ENCODE assay signal across 10 cellular contexts in the genomic region with DNA sequence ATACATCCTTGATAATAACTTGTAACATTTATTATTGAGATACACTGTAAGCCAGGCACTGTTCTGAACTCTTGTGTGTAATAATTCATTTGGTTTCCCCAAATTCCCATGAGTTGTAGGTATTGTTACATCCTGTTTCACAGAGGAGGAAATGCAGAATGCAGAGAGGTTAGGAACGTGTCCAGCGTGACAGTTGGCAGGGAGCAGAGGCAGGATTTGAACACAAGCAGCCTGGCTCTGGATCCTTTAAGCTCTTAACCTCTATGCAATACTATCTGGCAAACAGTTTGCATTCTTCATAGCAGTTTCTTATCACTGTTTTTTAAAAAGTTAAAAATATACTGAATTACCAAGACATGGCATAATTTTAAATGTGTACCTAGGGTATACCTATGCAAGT. TPM values are rescaled to one million over a fixed set of nuclear protein-coding genes. Genes with fewer than 3 reads are reported as not detected.
DNase-seq lines count a peak whose midpoint lies in the region; ATAC-seq and TF ChIP-seq lines count a peak whose summit lies in the region.
"Had no signal": no experiment of that assay in that cellular context is flagged by ENCODE, and none has a peak within 500 bp of the region (broad histone marks: within the 10 kb centered on the region; RNA-seq: fewer than 3 reads in every experiment).

No MANE protein-coding gene starts in this region.

- peak overlapping the region; percentile 79 for H3K27ac ChIP-seq in A673 (ENCODE audit: low read depth, low read length, poor library complexity, severe bottlenecking)

- H3K27me3 ChIP-seq in A673 (replicated peaks; ENCODE audit: insufficient read depth, low read depth, low read length, poor library complexity) (no peaks in the 10 kb centered on the region), MG63 (no peaks in the 10 kb centered on the region)

- H3K4me3 ChIP-seq in A673 (ENCODE audit: low read depth, low read length, poor library complexity, severe bottlenecking) (peak overlapping the region; percentile 17), MG63 (no peak overlapping the region)

- DNase-seq in A673 (ENCODE audit: low spot score) (peak; percentile 65), MG63 (peak; percentile 89), mesothelial cell of epicardium (ENCODE audit: low spot score in 2 of 2, unreplicated experiment in 2 of 2) (no peak), RPMI8226 (no peak), sciatic nerve (ENCODE audit: low spot score) (no peak)
- DNase-seq in effector memory CD8-positive, alpha-beta T cell, result no peak
- DNase-seq: anterior cingulate cortex had no signal

- H3K9me3 ChIP-seq in A673 (ENCODE audit: low read depth, low read length, poor library complexity, severe bottlenecking), result no peaks in the 10 kb centered on the region
- H3K9me3 ChIP-seq in MG63, result 0 out of 2 replicates have a peak, but pooled peaks cover 3% of the 10 kb centered on the region

- POLR2A ChIA-PET in A673 (lab: Charles Lee; ENCODE audit: low non-redundant PET), result no interaction called here

- H3K9me3 Mint-ChIP-seq in effector memory CD8-positive, alpha-beta T cell, result no peaks in the 10 kb centered on the region
- peaks cover 4% of the 10 kb centered on the region for H3K9me3 Mint-ChIP-seq in mesothelial cell of epicardium

- H3K36me3 Mint-ChIP-seq in effector memory CD8-positive, alpha-beta T cell (ENCODE audit: insufficient read depth), result peaks cover 9% of the 10 kb centered on the region
- peaks cover 3% of the 10 kb centered on the region for H3K36me3 Mint-ChIP-seq in mesothelial cell of epicardium

- peaks cover 60% of the 10 kb centered on the region for H3K4me1 ChIP-seq in A673 (ENCODE audit: insufficient read depth, low read length, poor library complexity, severe bottlenecking)

- no TSS peak for BruUV-seq in A673 (replicated peaks; lab: Mats Ljungman, UMichigan)

- CTCF ChIA-PET in A673 (lab: Charles Lee), result no interaction called here

- intact Hi-C loops in A673 (cut with micrococcal nuclease; ENCODE audit: unreplicated experiment) (loop anchor here (5.0 kb wide), 1 partner anchor 52 kb away; no protein-coding TSS in a partner anchor), sciatic nerve (cut with DNase I) (no loop called here)

- peak overlapping the region in 1 of 2 donors; percentile 43 for H3K4me3 Mint-ChIP-seq in effector memory CD8-positive, alpha-beta T cell
- H3K4me3 Mint-ChIP-seq in mesothelial cell of epicardium, result no peak overlapping the region
- H3K4me3 Mint-ChIP-seq: B cell had no signal

- no peaks in the 10 kb centered on the region for H3K36me3 ChIP-seq in A673 (ENCODE audit: insufficient read depth, low read length, poor library complexity, severe bottlenecking)
- H3K36me3 ChIP-seq in MG63, result 0 out of 2 replicates have a peak, but pooled peaks cover 3% of the 10 kb centered on the region

- peak; percentile 1 for ATAC-seq in effector memory CD8-positive, alpha-beta T cell (replicated peaks)
- ATAC-seq in HG02840 (IDR thresholded peaks at IDR 0.05; ENCODE audit: low FRiP score, unreplicated experiment) (no peak), sciatic nerve (no peak), HG02973 (IDR thresholded peaks at IDR 0.05; ENCODE audit: unreplicated experiment) (no peak)

- peaks cover 27 to 54% of the 10 kb centered on the region in 2 donors for H3K4me1 Mint-ChIP-seq in effector memory CD8-positive, alpha-beta T cell (ENCODE audit: low read depth in 2 of 2)
- peaks cover 34% of the 10 kb centered on the region for H3K4me1 Mint-ChIP-seq in mesothelial cell of epicardium

- peak overlapping the region; percentile 71 to 91 for H3K27ac Mint-ChIP-seq in effector memory CD8-positive, alpha-beta T cell
- peak overlapping the region; percentile 66 for H3K27ac Mint-ChIP-seq in mesothelial cell of epicardium
- H3K27ac Mint-ChIP-seq: B cell had no signal

- TF ChIP-seq CTCF in A673 (conservative IDR thresholded peaks at IDR 0.05; ENCODE audit: low read depth, low read length), result no peak
- no peak for TF ChIP-seq CTCF in mesothelial cell of epicardium (IDR thresholded peaks at IDR 0.05; ENCODE audit: unreplicated experiment)

- no peaks in the 10 kb centered on the region for H3K27me3 Mint-ChIP-seq in effector memory CD8-positive, alpha-beta T cell
- H3K27me3 Mint-ChIP-seq in mesothelial cell of epicardium (ENCODE audit: low read depth), result no peaks in the 10 kb centered on the region
- H3K27me3 Mint-ChIP-seq: B cell had no signal

RNA-seq across cellular contexts. Expression of a gene that starts 30.5 kb away (rescaled TPM):
- total RNA-seq in A673 (2021) (14.6 and 15.7 TPM in 2 replicates), mesothelial cell of epicardium (12.4 to 13.9 TPM (median 12.6 TPM) in 3 replicates), sciatic nerve (32.3 TPM)
- total RNA-seq in MG63 (2014; rRNA removed; shearing (Covaris generic); ENCODE audit: low replicate concordance), result 26.7 and 47.5 TPM in 2 replicates

Comparison
In these comparisons a context has a peak if more than half of its experiments do, and no peak if none do; other contexts are left out.
1. DNase-seq: peak in A673 (single experiment) and MG63 (single experiment); none in effector memory CD8-positive, alpha-beta T cell (0 of 3), mesothelial cell of epicardium (0 of 2), RPMI8226 (single experiment) and sciatic nerve (single experiment).